In the genomic region with DNA sequence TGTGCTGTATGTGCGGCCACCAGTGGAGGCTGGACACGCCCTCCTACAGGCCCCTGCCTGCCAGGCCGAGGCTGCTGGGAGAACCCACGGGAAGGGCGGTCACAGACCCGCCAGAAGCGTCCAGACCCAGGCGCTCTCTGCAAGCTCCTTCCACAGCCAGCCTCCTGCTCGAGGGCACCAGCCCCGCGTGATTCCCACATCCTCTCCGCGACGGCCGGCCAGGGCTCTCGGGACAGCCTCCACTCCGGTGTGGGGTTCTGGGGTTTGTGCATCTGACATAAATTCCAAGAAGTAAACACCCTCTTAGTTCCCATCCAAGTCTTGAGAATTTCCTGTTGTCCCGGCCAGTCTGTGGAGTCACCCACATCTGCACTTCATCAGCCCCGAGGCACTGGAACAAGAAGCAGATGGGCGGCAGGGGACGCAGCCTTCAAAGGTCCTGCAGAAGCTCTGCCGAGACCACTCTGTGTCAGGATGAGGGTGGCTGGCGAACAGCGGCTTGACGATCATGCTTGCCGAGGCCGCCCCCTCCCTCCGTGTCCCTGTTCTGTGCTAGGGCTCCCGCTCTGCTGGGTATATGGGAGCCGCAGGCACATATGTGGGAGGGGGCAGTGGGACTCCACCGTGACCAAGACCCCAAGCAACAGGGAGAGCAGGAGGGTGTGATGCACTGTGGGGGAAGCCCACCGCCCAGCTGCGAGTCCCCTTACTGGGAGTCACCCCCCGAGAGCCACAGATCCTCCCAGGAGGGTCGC, we compare ENCODE assay signal across 11 cellular contexts. TPM values are rescaled to one million over a fixed set of nuclear protein-coding genes. Genes with fewer than 3 reads are reported as not detected.
DNase-seq lines count a peak whose midpoint lies in the region; ATAC-seq and TF ChIP-seq lines count a peak whose summit lies in the region.
"Had no signal": no experiment of that assay in that cellular context is flagged by ENCODE, and none has a peak within 500 bp of the region (broad histone marks: within the 10 kb centered on the region; RNA-seq: fewer than 3 reads in every experiment).

No MANE protein-coding gene starts in this region.

- H3K27ac ChIP-seq in adipose tissue (ENCODE audit: low read depth, low read length) (peak overlapping the region; percentile 17), uterus (peak overlapping the region; percentile 87 to 89)

- peaks cover 4% of the 10 kb centered on the region for H3K36me3 Mint-ChIP-seq in nephron (ENCODE audit: low read depth)

- no peaks in the 10 kb centered on the region for H3K9me3 Mint-ChIP-seq in nephron

- peaks cover 34% of the 10 kb centered on the region for H3K4me1 Mint-ChIP-seq in nephron

- intact Hi-C loops in uterus (cut with DNase I; ENCODE audit: low total_unique reads), result no loop called here

- H3K4me3 ChIP-seq in uterus, result no peak overlapping the region

- TF ChIP-seq CTCF in nephron (IDR thresholded peaks at IDR 0.05; ENCODE audit: unreplicated experiment in 3 of 3) (no peak), uterus (IDR thresholded peaks at IDR 0.05) (no peak)

- H3K27me3 Mint-ChIP-seq in nephron (ENCODE audit: low read depth), result no peaks in the 10 kb centered on the region
- H3K27me3 Mint-ChIP-seq: progenitor cell of endocrine pancreas had no signal

- TF ChIP-seq POLR2A in uterus (IDR thresholded peaks at IDR 0.05), result peak in 1 of 2 donors; percentile 25

- peak; percentile 72 for DNase-seq in fibroblast of the conjunctiva (ENCODE audit: low read depth)
- DNase-seq in uterus, result peak; percentile 74 to 76
- DNase-seq in HEK293T (ENCODE audit: extremely low spot score), result no peak
- DNase-seq: activated effector memory CD4-positive, alpha-beta T cell treated with anti-CD3 and anti-CD28 coated beads, Interleukin-2, amount 50 U/mL, for 16 hours; OCI-M1 had no signal

- H3K4me3 Mint-ChIP-seq in nephron, result peak overlapping the region; percentile 56 to 68 (median 61)

- ATAC-seq in GM21529 (IDR thresholded peaks at IDR 0.05; ENCODE audit: unreplicated experiment) (no peak), GM21786 (IDR thresholded peaks at IDR 0.05; ENCODE audit: unreplicated experiment) (no peak)

- WGBS in adipose tissue, 3 donors, result 48 to 81% (median 56%) methylated on average over 35 of the region's 35 CpGs

- POLR2A ChIA-PET in HEK293T (lab: Yijun Ruan, JAX), result no interaction called here

- H3K27me3 ChIP-seq in uterus, result no peaks in the 10 kb centered on the region

- peaks cover 0 to 22% of the 10 kb centered on the region in 2 donors for H3K4me1 ChIP-seq in uterus

- no peaks in the 10 kb centered on the region for H3K9me3 ChIP-seq in uterus

- peak overlapping the region; percentile 96 to 99 (median 98) for H3K27ac Mint-ChIP-seq in nephron
- H3K27ac Mint-ChIP-seq: progenitor cell of endocrine pancreas had no signal

- CTCF ChIA-PET in HEK293T (lab: Yijun Ruan, JAX), result no interaction called here

- H3K36me3 ChIP-seq in uterus, result no peaks in the 10 kb centered on the region

TF ChIP-seq in HEK293T, 16 proteins besides CTCF, POLR2A, EP300 and RAD21:
- TF ChIP-seq, protein P1, sequence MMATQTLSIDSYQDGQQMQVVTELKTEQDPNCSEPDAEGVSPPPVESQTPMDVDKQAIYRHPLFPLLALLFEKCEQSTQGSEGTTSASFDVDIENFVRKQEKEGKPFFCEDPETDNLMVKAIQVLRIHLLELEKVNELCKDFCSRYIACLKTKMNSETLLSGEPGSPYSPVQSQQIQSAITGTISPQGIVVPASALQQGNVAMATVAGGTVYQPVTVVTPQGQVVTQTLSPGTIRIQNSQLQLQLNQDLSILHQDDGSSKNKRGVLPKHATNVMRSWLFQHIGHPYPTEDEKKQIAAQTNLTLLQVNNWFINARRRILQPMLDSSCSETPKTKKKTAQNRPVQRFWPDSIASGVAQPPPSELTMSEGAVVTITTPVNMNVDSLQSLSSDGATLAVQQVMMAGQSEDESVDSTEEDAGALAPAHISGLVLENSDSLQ (IDR thresholded peaks at IDR 0.05), result no peak
- TF ChIP-seq FOXK2 (IDR thresholded peaks at IDR 0.05) (no peak), ELF4 (IDR thresholded peaks at IDR 0.05) (no peak), HDGF (IDR thresholded peaks at IDR 0.05; ENCODE audit: borderline replicate concordance) (no peak), NFRKB (IDR thresholded peaks at IDR 0.05) (no peak), LEF1 (IDR thresholded peaks at IDR 0.05; ENCODE audit: borderline replicate concordance) (no peak), SUZ12 (IDR thresholded peaks at IDR 0.05) (no peak), ARNT (IDR thresholded peaks at IDR 0.05) (no peak), TARDBP (IDR thresholded peaks at IDR 0.05) (no peak), L3MBTL2 (conservative IDR thresholded peaks at IDR 0.05) (no peak), FOXA1 (IDR thresholded peaks at IDR 0.05) (no peak)

RNA-seq across cellular contexts. Expression of a gene that starts 2.4 kb away (rescaled TPM):
- polyA plus RNA-seq in adipose tissue, result 10 to 100 TPM; 15.1 to 48.6 (median 39.8) TPM
- total RNA-seq in uterus, result 10 to 100 TPM; 24.8 to 45.3 (median 39.3) TPM
- total RNA-seq: progenitor cell of endocrine pancreas had no signal

RNA-seq across cellular contexts. Expression of a gene that starts 37.9 kb away (rescaled TPM):
- 10 to 100 TPM; 29.7 to 47.7 (median 39.2) TPM for polyA plus RNA-seq in adipose tissue
- total RNA-seq in uterus, result 10 to 100 TPM in 3 of 4 donors, 1 to 10 TPM in 1; 4.9 to 59.1 (median 39.0) TPM

RNA-seq across cellular contexts. Expression of a gene that starts 42.3 kb away (rescaled TPM):
- polyA plus RNA-seq in adipose tissue, result under 1 TPM in 1 of 3 donors, not detected in 2; 0.07 TPM
- under 1 TPM in 2 of 4 donors, not detected in 2; 0.28 to 0.52 TPM for total RNA-seq in uterus
- total RNA-seq: frontal cortex, progenitor cell of endocrine pancreas had no signal

RNA-seq across cellular contexts. Expression of a gene that starts 56.2 kb away (rescaled TPM):
- 10 to 100 TPM; 31.5 to 51.7 (median 33.9) TPM for polyA plus RNA-seq in adipose tissue
- total RNA-seq in uterus, result 100 to 1,000 TPM in 1 of 4 donors, 10 to 100 TPM in 3; 21.5 to 145 (median 57.2) TPM
